Comparison of ENCODE assay signal across 8 cellular contexts in genomic region chr14:73057939-73058223, GRCh38. TPM values are rescaled to one million over a fixed set of nuclear protein-coding genes. Genes with fewer than 3 reads are reported as not detected.
DNase-seq lines count a peak whose midpoint lies in the region; ATAC-seq, FAIRE-seq and TF ChIP-seq lines count a peak whose summit lies in the region.

No MANE protein-coding gene starts in this region.

- H3K9ac ChIP-seq in Karpas-422 (ENCODE audit: low read length) (peak overlapping the region; percentile 72), endocrine pancreas (ENCODE audit: control insufficient read depth, insufficient read depth, low read length) (peak overlapping the region; percentile 42), muscle layer of colon (ENCODE audit: low read length) (peak overlapping the region; percentile 68)

- H3K9me2 ChIP-seq in Karpas-422 (replicated peaks; ENCODE audit: insufficient read depth, low read length), result no peaks in the 10 kb centered on the region

- peaks cover 37% of the 10 kb centered on the region for H4K20me1 ChIP-seq in Karpas-422 (ENCODE audit: insufficient read depth, low read depth, low read length)

- peak overlapping the region; percentile 90 for H3K4me2 ChIP-seq in A549
- peak overlapping the region; percentile 78 for H3K4me2 ChIP-seq in Karpas-422 (ENCODE audit: low read depth, low read length, poor library complexity, severe bottlenecking)

- peak overlapping the region; percentile 59 for H2AFZ ChIP-seq in Karpas-422 (ENCODE audit: low read length)

- DNase-seq in A549 (ENCODE audit: low read depth in 1 of 2, low spot score in 1 of 2) (no peak), Karpas-422 (no peak), HuH-7 (ENCODE audit: low spot score) (no peak)
- DNase-seq in activated effector memory CD4-positive, alpha-beta T cell treated with Interleukin-2 at 50 U/mL for 16 hours, result no peak

- POLR2A ChIA-PET in A549 (lab: Yijun Ruan, JAX), result interaction anchor here (0.6 to 2.3 kb wide), 16 partner anchors 8 to 702 kb away, joined by 3 to 38 read pairs (median 4); partner anchors contain the start of genes PSEN1 and ZFYVE1

- no peak for TF ChIP-seq RAD21 in A549 (conservative IDR thresholded peaks at IDR 0.05 in 1 of 2, IDR thresholded peaks at IDR 0.05 in 1 of 2)

- peak; percentile 1 to 6; a peak in 3 of 6 replicates for ATAC-seq in A549
- ATAC-seq in HG03045 (IDR thresholded peaks at IDR 0.05; ENCODE audit: unreplicated experiment), result no peak
- no peak for ATAC-seq in HG03108 (IDR thresholded peaks at IDR 0.05; ENCODE audit: unreplicated experiment)

- TF ChIP-seq EP300 in A549 (IDR thresholded peaks at IDR 0.05), result no peak

- FAIRE-seq in A549 (lab: Jason Lieb, UNC), result no peak

- H3K27ac ChIP-seq in A549, result peak overlapping the region; percentile 88 to 91
- peak overlapping the region; percentile 77 for H3K27ac ChIP-seq in Karpas-422 (ENCODE audit: low read length)
- H3K27ac ChIP-seq in muscle layer of colon (ENCODE audit: low read depth, low read length), result peak overlapping the region; percentile 89

- H3K36me3 ChIP-seq in Karpas-422 (ENCODE audit: insufficient read depth, low read length), result peaks cover 30% of the 10 kb centered on the region
- H3K36me3 ChIP-seq in endocrine pancreas (ENCODE audit: control insufficient read depth, insufficient read depth, low read length), result no peaks in the 10 kb centered on the region
- H3K36me3 ChIP-seq in muscle layer of colon (ENCODE audit: insufficient read depth, low read length), result no peaks in the 10 kb centered on the region

- peak overlapping the region; percentile 75 for H3K4me3 ChIP-seq in A549
- H3K4me3 ChIP-seq in Karpas-422 (ENCODE audit: low read length), result peak overlapping the region; percentile 78
- peak overlapping the region; percentile 86 for H3K4me3 ChIP-seq in endocrine pancreas (ENCODE audit: control insufficient read depth, insufficient read depth, low read length)
- peak overlapping the region; percentile 44 to 98 for H3K4me3 ChIP-seq in muscle layer of colon (ENCODE audit: low read depth in 1 of 2, low read length in 2 of 2)

- no peak for TF ChIP-seq POLR2A in A549 (IDR thresholded peaks at IDR 0.05; ENCODE audit: low read length)

- CTCF ChIA-PET in A549 (lab: Yijun Ruan, JAX), result interaction anchor here (1.6 kb wide), 1 partner anchor 116 kb away, joined by 4 read pairs; no protein-coding TSS in a partner anchor

- H3K27me3 ChIP-seq in Karpas-422 (ENCODE audit: low read length), result no peaks in the 10 kb centered on the region
- H3K27me3 ChIP-seq in endocrine pancreas (ENCODE audit: control insufficient read depth, insufficient read depth, low read length), result no peaks in the 10 kb centered on the region
- no peaks in the 10 kb centered on the region for H3K27me3 ChIP-seq in muscle layer of colon (ENCODE audit: control insufficient read depth in 1 of 2, insufficient read depth in 2 of 2, low read length in 2 of 2)

- H3K4me1 ChIP-seq in A549 (peaks cover 20% of the 10 kb centered on the region; the same call in 2 of the 3 replicates), Karpas-422 (ENCODE audit: low read length) (peaks cover 33% of the 10 kb centered on the region), endocrine pancreas (ENCODE audit: control insufficient read depth, insufficient read depth, low read length) (peaks cover 12% of the 10 kb centered on the region), muscle layer of colon (ENCODE audit: insufficient read depth, low read length) (peaks cover 31% of the 10 kb centered on the region)

- no peak for TF ChIP-seq CTCF in A549 (IDR thresholded peaks at IDR 0.05)

- H3K79me2 ChIP-seq in Karpas-422 (ENCODE audit: low read length), result peaks cover 45% of the 10 kb centered on the region

- H3K9me3 ChIP-seq in A549 (no peaks in the 10 kb centered on the region), Karpas-422 (ENCODE audit: low read length) (no peaks in the 10 kb centered on the region), endocrine pancreas (ENCODE audit: control insufficient read depth, low read length) (no peaks in the 10 kb centered on the region), muscle layer of colon (ENCODE audit: low read length) (no peaks in the 10 kb centered on the region)

- 2% methylated on average over 8 of the region's 8 CpGs for WGBS in A549 (ENCODE audit: missing lambda C conversion rate)

TF ChIP-seq in A549, 52 proteins besides CTCF, POLR2A, EP300 and RAD21:
- TF ChIP-seq HDAC2 (IDR thresholded peaks at IDR 0.05) (no peak), HES2 (IDR thresholded peaks at IDR 0.05) (no peak), SMC3 (IDR thresholded peaks at IDR 0.05) (no peak), BCL3 (IDR thresholded peaks at IDR 0.05) (no peak), NPAS2 (CRISPR knock-in tag; IDR thresholded peaks at IDR 0.05; ENCODE audit: borderline replicate concordance) (no peak), ZNF302 (CRISPR knock-in tag; IDR thresholded peaks at IDR 0.05) (no peak), FOSL2 (IDR thresholded peaks at IDR 0.05) (no peak), FOSL2 (CRISPR knock-in tag; IDR thresholded peaks at IDR 0.05) (no peak), TP53 (CRISPR knock-in tag; IDR thresholded peaks at IDR 0.05) (no peak), ZSCAN20 (CRISPR knock-in tag; IDR thresholded peaks at IDR 0.05) (no peak), ATOH8 (CRISPR knock-in tag; IDR thresholded peaks at IDR 0.05; ENCODE audit: low read depth) (no peak), CHD4 (IDR thresholded peaks at IDR 0.05; ENCODE audit: borderline replicate concordance) (no peak), CHD2 (IDR thresholded peaks at IDR 0.05; ENCODE audit: low read length, partially characterized antibody) (no peak), POLR2AphosphoS2 (conservative IDR thresholded peaks at IDR 0.05; ENCODE audit: low read length) (no peak)

RNA-seq across cellular contexts. Expression of gene RBM25, which starts 0.5 kb away (rescaled TPM):
- polyA plus RNA-seq in A549 (2011; rRNA removed), result 58.2 and 65.1 TPM in 2 replicates
- 10.2 and 11.5 TPM in 2 replicates for polyA plus RNA-seq in A549 (2012; cell fraction: cytosol; rRNA removed)
- 20.6 and 26.4 TPM in 2 replicates for polyA plus RNA-seq in A549 (2012; cell fraction: nucleus; rRNA removed)
- 73.1 to 87.2 TPM (median 87.0 TPM) in 3 replicates for polyA plus RNA-seq in A549 (2017; fragmentation: RNase III; extraction: RNeasy Plus Mini Kit Qiagen cat#74134 plus additional on column Dnase treatment)
- 24.1 and 27.7 TPM in 2 replicates for polyA minus RNA-seq in A549 (2011; rRNA and poly(A)+ RNA removed)
- total RNA-seq in Karpas-422 (2014; rRNA removed; shearing (Covaris generic); ENCODE audit: low replicate concordance), result 89.0 and 129 TPM in 2 replicates

RNA-seq across cellular contexts. Expression of gene ZFYVE1, which starts 31.0 kb away (rescaled TPM):
- polyA plus RNA-seq in A549 (2011; rRNA removed), result 9.3 and 9.4 TPM in 2 replicates
- 5.2 and 5.4 TPM in 2 replicates for polyA plus RNA-seq in A549 (2012; cell fraction: cytosol; rRNA removed)
- polyA plus RNA-seq in A549 (2012; cell fraction: nucleus; rRNA removed), result 14.1 and 15.9 TPM in 2 replicates
- polyA plus RNA-seq in A549 (2017; fragmentation: RNase III; extraction: RNeasy Plus Mini Kit Qiagen cat#74134 plus additional on column Dnase treatment), result 5.8 to 7.4 TPM (median 7.4 TPM) in 3 replicates
- polyA minus RNA-seq in A549 (2011; rRNA and poly(A)+ RNA removed), result 19.2 and 24.1 TPM in 2 replicates
- total RNA-seq in Karpas-422 (2014; rRNA removed; shearing (Covaris generic); ENCODE audit: low replicate concordance), result 9.1 and 10.8 TPM in 2 replicates

Comparison
In these comparisons a context has a peak if more than half of its experiments do, and no peak if none do; other contexts are left out.
1. ATAC-seq: peak in A549 (2 of 2); none in HG03045 (single experiment) and HG03108 (single experiment).
2. Peak in every context shown above with its lines, with median percentiles within 50 percentile points of each other: H3K27ac ChIP-seq, H3K4me3 ChIP-seq and H3K9ac ChIP-seq.